Comparison of ENCODE assay signal across 13 cellular contexts in the genomic region with DNA sequence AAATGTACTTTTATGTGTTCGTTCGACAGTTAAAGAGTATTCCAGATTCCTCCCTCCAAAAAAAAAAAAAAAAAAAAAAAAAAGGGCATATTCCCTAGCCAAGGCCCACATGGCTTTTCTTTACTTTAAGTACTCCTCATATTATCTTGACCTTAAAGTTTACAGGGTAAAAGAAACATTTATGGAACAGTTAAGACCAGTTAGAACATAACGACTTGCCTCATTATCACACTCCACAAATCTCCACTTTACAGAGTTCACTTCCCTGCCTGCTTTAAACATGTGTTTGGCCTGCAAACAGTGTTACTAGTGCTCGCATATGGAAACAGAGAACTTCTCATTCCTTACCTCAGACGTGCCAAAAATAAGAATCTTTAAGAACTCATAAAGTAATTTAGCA.
"Had no signal": no experiment of that assay in that cellular context is flagged by ENCODE, and none has a peak within 500 bp of the region (broad histone marks: within the 10 kb centered on the region; RNA-seq: fewer than 3 reads in every experiment).

No MANE protein-coding gene starts in this region.

- H3K27me3 Mint-ChIP-seq: activated CD4-positive, alpha-beta T cell treated with anti-CD3 and anti-CD28 coated beads for 36 hours; activated CD8-positive, alpha-beta T cell treated with anti-CD3 and anti-CD28 coated beads for 36 hours; activated naive CD8-positive, alpha-beta T cell treated with anti-CD3 and anti-CD28 coated beads, Interleukin-2, amount 50 U/mL, for 24 hours; natural killer cell treated with Interleukin-12 subunit alpha and Interleukin-12 subunit beta and Interleukin-15 and Interleukin-18, amount 100 ng/mL, for 72 hours had no signal

- H3K36me3 ChIP-seq: ascending aorta, tibial nerve, WERI-Rb-1 had no signal

- H3K36me3 Mint-ChIP-seq: natural killer cell treated with Interleukin-12 subunit alpha and Interleukin-12 subunit beta and Interleukin-15 and Interleukin-18, amount 100 ng/mL, for 72 hours had no signal

- H3K27me3 ChIP-seq: ascending aorta, dorsolateral prefrontal cortex, tibial nerve had no signal

- H3K9me3 Mint-ChIP-seq: activated CD8-positive, alpha-beta T cell treated with anti-CD3 and anti-CD28 coated beads for 36 hours; activated naive CD8-positive, alpha-beta T cell treated with anti-CD3 and anti-CD28 coated beads, Interleukin-2, amount 50 U/mL, for 24 hours; activated T-helper 1 cell treated with anti-CD3 and anti-CD28 coated beads, Interleukin-12 subunit alpha, Interleukin-12 subunit beta, Interleukin-2, Interleukin-4 antibody, amounts not matched to agents 30 ng/mL and 10 ng/mL and 1 ng/mL, durations not matched to agents 14 hours and 24 hours and 36 hours; natural killer cell treated with Interleukin-12 subunit alpha and Interleukin-12 subunit beta and Interleukin-15 and Interleukin-18, amount 100 ng/mL, for 72 hours had no signal

- ATAC-seq: activated CD4-positive, alpha-beta T cell treated with anti-CD3 and anti-CD28 coated beads for 36 hours; activated CD8-positive, alpha-beta T cell treated with anti-CD3 and anti-CD28 coated beads for 36 hours; activated naive CD8-positive, alpha-beta T cell treated with anti-CD3 and anti-CD28 coated beads, Interleukin-2, amount 50 U/mL, for 24 hours; natural killer cell treated with Interleukin-12 subunit alpha and Interleukin-12 subunit beta and Interleukin-15 and Interleukin-18, amount 100 ng/mL, for 72 hours had no signal

- DNase-seq: activated CD4-positive, alpha-beta T cell treated with anti-CD3 and anti-CD28 coated beads for 36 hours; activated CD8-positive, alpha-beta memory T cell treated with anti-CD3 and anti-CD28 coated beads, Interleukin-2, amount 50 U/mL, for 48 hours; activated CD8-positive, alpha-beta T cell treated with anti-CD3 and anti-CD28 coated beads for 36 hours; activated naive CD4-positive, alpha-beta T cell treated with Interleukin-2 at 50 U/mL for 16 hours; activated naive CD8-positive, alpha-beta T cell treated with anti-CD3 and anti-CD28 coated beads, Interleukin-2, amount 50 U/mL, for 24 hours; dorsolateral prefrontal cortex; kidney; T-helper 9 cell; WERI-Rb-1 had no signal

- H3K27ac ChIP-seq: ascending aorta, dorsolateral prefrontal cortex, WERI-Rb-1 had no signal

- H3K27ac Mint-ChIP-seq: activated CD4-positive, alpha-beta T cell treated with anti-CD3 and anti-CD28 coated beads for 36 hours; activated CD8-positive, alpha-beta T cell treated with anti-CD3 and anti-CD28 coated beads for 36 hours; activated naive CD8-positive, alpha-beta T cell treated with anti-CD3 and anti-CD28 coated beads, Interleukin-2, amount 50 U/mL, for 24 hours; activated T-helper 1 cell treated with anti-CD3 and anti-CD28 coated beads, Interleukin-12 subunit alpha, Interleukin-12 subunit beta, Interleukin-2, Interleukin-4 antibody, amounts not matched to agents 30 ng/mL and 10 ng/mL and 1 ng/mL, durations not matched to agents 14 hours and 24 hours and 36 hours; natural killer cell treated with Interleukin-12 subunit alpha and Interleukin-12 subunit beta and Interleukin-15 and Interleukin-18, amount 100 ng/mL, for 72 hours had no signal

- H3K4me1 Mint-ChIP-seq: activated CD4-positive, alpha-beta T cell treated with anti-CD3 and anti-CD28 coated beads for 36 hours; activated naive CD8-positive, alpha-beta T cell treated with anti-CD3 and anti-CD28 coated beads, Interleukin-2, amount 50 U/mL, for 24 hours had no signal

- H3K4me3 ChIP-seq: ascending aorta, dorsolateral prefrontal cortex, tibial nerve had no signal

- H3K9me3 ChIP-seq: ascending aorta, tibial nerve had no signal

- H3K4me3 Mint-ChIP-seq: activated CD4-positive, alpha-beta T cell treated with anti-CD3 and anti-CD28 coated beads for 36 hours; activated CD8-positive, alpha-beta T cell treated with anti-CD3 and anti-CD28 coated beads for 36 hours; activated naive CD8-positive, alpha-beta T cell treated with anti-CD3 and anti-CD28 coated beads, Interleukin-2, amount 50 U/mL, for 24 hours; activated T-helper 1 cell treated with anti-CD3 and anti-CD28 coated beads, Interleukin-12 subunit alpha, Interleukin-12 subunit beta, Interleukin-2, Interleukin-4 antibody, amounts not matched to agents 30 ng/mL and 10 ng/mL and 1 ng/mL, durations not matched to agents 14 hours and 24 hours and 36 hours; natural killer cell treated with Interleukin-12 subunit alpha and Interleukin-12 subunit beta and Interleukin-15 and Interleukin-18, amount 100 ng/mL, for 72 hours had no signal
